Comparison of ENCODE assay signal across 15 cellular contexts in genomic region chr2:150259746-150260145, GRCh38.
DNase-seq lines count a peak whose midpoint lies in the region; TF ChIP-seq lines count a peak whose summit lies in the region.
"Had no signal": no experiment of that assay in that cellular context is flagged by ENCODE, and none has a peak within 500 bp of the region (broad histone marks: within the 10 kb centered on the region; RNA-seq: fewer than 3 reads in every experiment).

No MANE protein-coding gene starts in this region.

- in situ Hi-C loops in GM13976 (cut with MboI; ENCODE audit: low sequenced_read_pairs, unreplicated experiment): no loop called here

- no peak overlapping the region for H3K4me3 Mint-ChIP-seq in brain
- H3K4me3 Mint-ChIP-seq: CD4-positive, alpha-beta T cell; HFFc6 had no signal

- H3K9me3 Mint-ChIP-seq in brain: peaks cover 15 to 35% (median 21%) of the 10 kb centered on the region in 5 experiments
- H3K9me3 Mint-ChIP-seq: CD4-positive, alpha-beta T cell; HFFc6 had no signal

- peak; percentile 25 for DNase-seq in H4 (ENCODE audit: low spot score)
- DNase-seq in medulla oblongata (ENCODE audit: extremely low spot score): peak; percentile 12
- no peak for DNase-seq in NCI-H748 (lab: John Stamatoyannopoulos, UW; ENCODE audit: unreplicated experiment)
- DNase-seq in GM13976 (ENCODE audit: low spot score): no peak
- no peak for DNase-seq in NCI-H82 (lab: John Stamatoyannopoulos, UW)
- no peak for DNase-seq in NCI-H2029 treated with DMSO at 0.1 percent for 48 hours (lab: John Stamatoyannopoulos, UW)
- DNase-seq: CD4-positive, alpha-beta T cell; DMS153; HFFc6; NCI-H1105; NCI-H1694; NCI-H510A treated with DMSO at 0.1 percent for 48 hours; PC-9; SIG-M5 had no signal

- H3K27me3 Mint-ChIP-seq in brain: peaks cover 3% of the 10 kb centered on the region
- H3K27me3 Mint-ChIP-seq: CD4-positive, alpha-beta T cell had no signal

- TF ChIP-seq CTCF in brain (conservative IDR thresholded peaks at IDR 0.05): no peak
- TF ChIP-seq CTCF in GM13976 (IDR thresholded peaks at IDR 0.05; ENCODE audit: borderline replicate concordance, control extremely low read depth, extremely low read depth, insufficient read depth, missing control alignments): no peak

- peaks cover 26% of the 10 kb centered on the region for H3K36me3 Mint-ChIP-seq in brain

- H3K27ac Mint-ChIP-seq in brain: peak overlapping the region in 3 of 5 experiments; percentile 75 to 86 (median 80)
- H3K27ac Mint-ChIP-seq: CD4-positive, alpha-beta T cell; HFFc6 had no signal

- H3K4me1 Mint-ChIP-seq in brain: peaks cover 56% of the 10 kb centered on the region

Comparison
In these comparisons a context has a peak if more than half of its experiments do, and no peak if none do; other contexts are left out.
1. DNase-seq: peak in H4 (single experiment) and medulla oblongata (single experiment); none in NCI-H748 (single experiment), GM13976 (single experiment), NCI-H82 (single experiment) and NCI-H2029 treated with DMSO at 0.1 percent for 48 hours (single experiment).